ENCODE assay signal across 2 cellular contexts in the genomic region with DNA sequence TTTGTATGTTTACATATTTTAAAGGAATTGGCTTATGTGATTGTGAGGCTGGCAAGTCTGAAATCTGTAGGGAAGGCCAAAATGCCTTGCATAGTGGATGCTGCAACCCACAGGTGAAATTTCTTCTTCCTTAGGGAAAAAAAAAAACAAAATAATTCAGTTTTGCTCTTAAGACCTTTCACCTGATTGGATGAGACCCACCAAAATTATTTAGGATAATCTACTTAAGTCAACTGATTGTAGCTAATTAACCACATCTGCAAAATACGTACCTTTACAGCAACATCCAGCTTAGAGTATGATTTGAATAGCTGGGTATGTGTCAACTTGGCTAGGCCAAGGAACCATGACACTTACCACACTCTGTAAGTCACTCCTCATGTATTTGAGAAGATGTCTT.
TF ChIP-seq lines count a peak whose summit lies in the region.

No MANE protein-coding gene starts in this region.

TF ChIP-seq in HEK293, 187 proteins besides CTCF, POLR2A, EP300 and RAD21:
- peak; percentile 55; the same call in 1 of the 2 replicates for TF ChIP-seq ZNF10 (tag by site-specific recombination; IDR thresholded peaks at IDR 0.05)
- no peak for TF ChIP-seq WT1 (tag by site-specific recombination; IDR thresholded peaks at IDR 0.05)
TF ChIP-seq in HEK293: peak in this region for 1.

TF ChIP-seq in K562, 482 proteins besides CTCF, POLR2A, EP300 and RAD21:
- peak; percentile 73 for TF ChIP-seq ZNF134 (CRISPR knock-in tag; conservative IDR thresholded peaks at IDR 0.05)
- TF ChIP-seq NCOA1 (IDR thresholded peaks at IDR 0.05; ENCODE audit: low read depth): no peak
- TF ChIP-seq FOXP1 (CRISPR knock-in tag; IDR thresholded peaks at IDR 0.05): 0 out of 2 replicates have a peak, but pooled peaks have one; percentile 29
